8 cellular contexts compared by ENCODE assay signal in genomic region chr12:7130537-7130790, GRCh38. TPM values are rescaled to one million over a fixed set of nuclear protein-coding genes. Genes with fewer than 3 reads are reported as not detected.
A peak's percentile ranks its signal among the peaks of the same experiment; 100 is the strongest.
DNase-seq lines count a peak whose midpoint lies in the region; ATAC-seq, FAIRE-seq and TF ChIP-seq lines count a peak whose summit lies in the region.

No MANE protein-coding gene starts in this region.

- H3K4me1 ChIP-seq in astrocyte (ENCODE audit: insufficient read depth, low read length) (peaks cover 12% of the 10 kb centered on the region), upper lobe of right lung (peaks cover 20% of the 10 kb centered on the region)

- H3K4me3 ChIP-seq in astrocyte (ENCODE audit: insufficient read depth, low read depth, low read length) (peak overlapping the region; percentile 74), lower leg skin (ENCODE audit: low read depth, poor library complexity, severe bottlenecking) (peak overlapping the region; percentile 35), upper lobe of right lung (peak overlapping the region; percentile 69)

- H3K27ac Mint-ChIP-seq in activated naive CD4-positive, alpha-beta T cell treated with anti-CD3 and anti-CD28 coated beads, Interleukin-2, amount 10 ng/mL, durations not matched to agents 7 days and 5 days, result peak overlapping the region; percentile 91
- peak overlapping the region; percentile 66 for H3K27ac Mint-ChIP-seq in astrocyte (ENCODE audit: unreplicated experiment)

- H3K9me3 Mint-ChIP-seq in activated naive CD4-positive, alpha-beta T cell treated with anti-CD3 and anti-CD28 coated beads, Interleukin-2, amount 10 ng/mL, durations not matched to agents 7 days and 5 days, result no peaks in the 10 kb centered on the region
- H3K9me3 Mint-ChIP-seq in astrocyte (ENCODE audit: unreplicated experiment), result peaks cover 2% of the 10 kb centered on the region

- peak overlapping the region; percentile 99 for H3K4me2 ChIP-seq in astrocyte (ENCODE audit: low read length)

- peaks cover 13% of the 10 kb centered on the region for H4K20me1 ChIP-seq in astrocyte (ENCODE audit: insufficient read depth, low read length)

- peaks cover 8% of the 10 kb centered on the region for H3K27me3 Mint-ChIP-seq in activated naive CD4-positive, alpha-beta T cell treated with anti-CD3 and anti-CD28 coated beads, Interleukin-2, amount 10 ng/mL, durations not matched to agents 7 days and 5 days
- H3K27me3 Mint-ChIP-seq in astrocyte (ENCODE audit: low read depth, unreplicated experiment), result peaks cover 19% of the 10 kb centered on the region

- CTCF ChIA-PET in activated naive CD4-positive, alpha-beta T cell treated with anti-CD3 and anti-CD28 coated beads, Interleukin-2, amount 10 ng/mL, durations not matched to agents 7 days and 5 days (lab: Charles Lee), result interaction anchor here (1.5 to 2.1 kb wide), 2 partner anchors 11 to 22 kb away, joined by 3 to 8 read pairs; no protein-coding TSS in a partner anchor

- intact Hi-C loops in lower leg skin (cut with DNase I; ENCODE audit: low total_unique reads) (no loop called here), upper lobe of right lung (cut with DNase I) (no loop called here)

- no peaks in the 10 kb centered on the region for H3K79me2 ChIP-seq in astrocyte (ENCODE audit: insufficient read depth, low read length)

- peak overlapping the region; percentile 99 for H3K4me3 Mint-ChIP-seq in activated naive CD4-positive, alpha-beta T cell treated with anti-CD3 and anti-CD28 coated beads, Interleukin-2, amount 10 ng/mL, durations not matched to agents 7 days and 5 days
- peak overlapping the region; percentile 87 for H3K4me3 Mint-ChIP-seq in astrocyte (ENCODE audit: unreplicated experiment)

- peaks cover 47% of the 10 kb centered on the region for H3K4me1 Mint-ChIP-seq in activated naive CD4-positive, alpha-beta T cell treated with anti-CD3 and anti-CD28 coated beads, Interleukin-2, amount 10 ng/mL, durations not matched to agents 7 days and 5 days
- H3K4me1 Mint-ChIP-seq in astrocyte (ENCODE audit: low read depth, unreplicated experiment), result peaks cover 2% of the 10 kb centered on the region

- TF ChIP-seq CTCF in astrocyte (IDR thresholded peaks at IDR 0.05; ENCODE audit: insufficient read depth, low read depth, low read length) (no peak), lower leg skin (IDR thresholded peaks at IDR 0.05) (no peak), upper lobe of right lung (IDR thresholded peaks at IDR 0.05) (no peak)

- ATAC-seq in upper lobe of right lung (no peak), HG02588 (IDR thresholded peaks at IDR 0.05; ENCODE audit: unreplicated experiment) (no peak)

- peaks cover 42% of the 10 kb centered on the region for H3K36me3 Mint-ChIP-seq in activated naive CD4-positive, alpha-beta T cell treated with anti-CD3 and anti-CD28 coated beads, Interleukin-2, amount 10 ng/mL, durations not matched to agents 7 days and 5 days
- H3K36me3 Mint-ChIP-seq in astrocyte (ENCODE audit: low read depth, unreplicated experiment), result peaks cover 15% of the 10 kb centered on the region

- H2AFZ ChIP-seq in astrocyte (ENCODE audit: low read depth, low read length), result peak overlapping the region; percentile 88

- no peak for TF ChIP-seq POLR2A in lower leg skin (IDR thresholded peaks at IDR 0.05)

- FAIRE-seq in astrocyte (lab: Jason Lieb, UNC), result no peak

- no peaks in the 10 kb centered on the region for H3K9me3 ChIP-seq in astrocyte (ENCODE audit: insufficient read depth, low read depth, low read length)
- no peaks in the 10 kb centered on the region for H3K9me3 ChIP-seq in upper lobe of right lung

- DNase-seq in activated naive CD4-positive, alpha-beta T cell treated with anti-CD3 and anti-CD28 coated beads, Interleukin-2, amount 10 ng/mL, durations not matched to agents 7 days and 5 days, result no peak
- DNase-seq in activated naive CD4-positive, alpha-beta T cell treated with anti-CD3 and anti-CD28 coated beads, Interleukin-2, amount 50 U/mL, for 16 hours, result no peak
- no peak for DNase-seq in astrocyte (ENCODE audit: low read depth)
- no peak for DNase-seq in lower leg skin (ENCODE audit: low spot score in 2 of 2)
- no peak for DNase-seq in upper lobe of right lung
- no peak for DNase-seq in NCI-H774 (lab: John Stamatoyannopoulos, UW)
- no peak for DNase-seq in GDM1 (lab: John Stamatoyannopoulos, UW)

- WGBS in lower leg skin, 2 donors, result 0 to 1% methylated on average over 6 to 10 of the region's 14 CpGs

- H3K27ac ChIP-seq in astrocyte (ENCODE audit: low read depth, low read length) (no peak overlapping the region), upper lobe of right lung (peak overlapping the region; percentile 51)

- H3K27me3 ChIP-seq in astrocyte (ENCODE audit: insufficient read depth, low read length) (peaks cover 4% of the 10 kb centered on the region), upper lobe of right lung (no peaks in the 10 kb centered on the region)

- no peaks in the 10 kb centered on the region for H3K36me3 ChIP-seq in astrocyte (ENCODE audit: insufficient read depth, low read length)
- H3K36me3 ChIP-seq in upper lobe of right lung, result peaks cover 15% of the 10 kb centered on the region

- peak overlapping the region; percentile 82 for H3K9ac ChIP-seq in astrocyte (ENCODE audit: low read length)

RNA-seq across cellular contexts. Expression of gene CLSTN3, which starts 0.3 kb away (rescaled TPM):
- total RNA-seq in astrocyte (26.7 and 29.6 TPM in 2 replicates), lower leg skin (10 to 100 TPM; 22.1 to 41.1 (median 31.7) TPM), upper lobe of right lung (48.2 TPM)

RNA-seq across cellular contexts. Expression of gene RBP5, which starts 1.8 kb away (rescaled TPM):
- total RNA-seq in astrocyte (not detected in 2 replicates), lower leg skin (1 to 10 TPM in 1 of 4 donors, under 1 TPM in 1, not detected in 2; 0.26 to 2.5 TPM), upper lobe of right lung (7.1 TPM)

RNA-seq across cellular contexts. Expression of gene C1RL, which starts 21.4 kb away (rescaled TPM):
- total RNA-seq in astrocyte (11.0 and 12.1 TPM in 2 replicates), lower leg skin (10 to 100 TPM; 38.1 to 42.3 (median 40.4) TPM), upper lobe of right lung (91.6 TPM)

RNA-seq across cellular contexts. Expression of gene C1R, which starts 38.2 kb away (rescaled TPM):
- total RNA-seq in astrocyte, result 0.86 and 1.6 TPM in 2 replicates
- total RNA-seq in lower leg skin, result 100 to 1,000 TPM in 1 of 4 donors, 10 to 100 TPM in 3; 65.0 to 259 (median 84.7) TPM
- 367 TPM for total RNA-seq in upper lobe of right lung

RNA-seq across cellular contexts. Expression of gene PEX5, which starts 59.0 kb away (rescaled TPM):
- total RNA-seq in astrocyte (21.5 and 22.5 TPM in 2 replicates), lower leg skin (10 to 100 TPM; 20.5 to 46.4 (median 33.9) TPM), upper lobe of right lung (46.7 TPM)
